ENCODE assay signal across 18 cellular contexts in the genomic region with DNA sequence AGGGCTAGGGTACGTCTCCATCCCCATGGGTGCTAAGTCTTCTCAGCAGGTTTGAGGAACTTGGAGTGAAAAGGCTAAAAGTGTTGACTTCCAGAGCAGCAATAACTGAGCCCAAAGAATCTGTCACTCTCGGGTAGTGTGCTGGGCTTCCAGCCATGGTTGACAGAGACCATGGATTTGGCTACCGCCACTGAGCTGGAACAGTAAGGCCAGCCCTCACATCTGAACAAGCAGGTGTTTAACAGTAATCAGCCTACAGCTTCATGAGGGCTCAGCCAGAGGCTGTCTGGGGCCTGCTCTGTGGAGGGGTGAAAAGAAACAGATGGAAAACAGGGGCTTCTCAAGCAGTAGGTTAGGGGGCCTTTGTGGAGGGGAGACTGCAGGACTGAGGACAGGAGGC. TPM values are rescaled to one million over a fixed set of nuclear protein-coding genes. Genes with fewer than 3 reads are reported as not detected.
"Had no signal": no experiment of that assay in that cellular context is flagged by ENCODE, and none has a peak within 500 bp of the region (broad histone marks: within the 10 kb centered on the region; RNA-seq: fewer than 3 reads in every experiment).

No MANE protein-coding gene starts in this region.

- H3K9me3 ChIP-seq: esophagus muscularis mucosa, gastroesophageal sphincter, testis, upper lobe of right lung had no signal

- H3K9me3 Mint-ChIP-seq: dendritic cell treated with granulocyte-macrophage colony-stimulating factor and Interleukin-4, amounts not matched to agents 40 ng/mL and 50 ng/mL, for 4 days; T-helper 2 cell treated with Interferon-gamma antibody and Interleukin-4, amounts not matched to agents 5 μg/mL and 100 μg/mL, for 36 hours had no signal

- H3K4me3 ChIP-seq: esophagus muscularis mucosa, gastroesophageal sphincter, neural progenitor cell, smooth muscle cell, testis, upper lobe of right lung had no signal

- H3K27me3 ChIP-seq: esophagus muscularis mucosa, gastroesophageal sphincter, testis, upper lobe of right lung had no signal

- H3K27ac Mint-ChIP-seq: activated CD4-positive, alpha-beta T cell treated with anti-CD3 and anti-CD28 coated beads for 36 hours; activated naive CD8-positive, alpha-beta T cell; dendritic cell treated with granulocyte-macrophage colony-stimulating factor and Interleukin-4, amounts not matched to agents 40 ng/mL and 50 ng/mL, for 4 days; T-helper 2 cell treated with Interferon-gamma antibody and Interleukin-4, amounts not matched to agents 5 μg/mL and 100 μg/mL, for 36 hours had no signal

- H3K36me3 ChIP-seq: neural progenitor cell, upper lobe of right lung had no signal

- H3K27ac ChIP-seq: esophagus muscularis mucosa, gastroesophageal sphincter, neural progenitor cell, testis, upper lobe of right lung had no signal

- DNase-seq: activated CD4-positive, alpha-beta T cell treated with anti-CD3 and anti-CD28 coated beads for 36 hours; activated CD4-positive, alpha-beta T cell treated with anti-CD3 and anti-CD28 coated beads, Interleukin-2, amount 50 U/mL, for 48 hours; activated T-cell treated with anti-CD3 and anti-CD28 coated beads for 4 hours; effector CD8-positive, alpha-beta T cell; stimulated activated CD4-positive, alpha-beta T cell treated with anti-CD3 and anti-CD28 coated beads, Interleukin-4, amount 100 ng/mL, for 1 hour; testis; upper lobe of right lung had no signal

- H3K4me3 Mint-ChIP-seq: activated CD4-positive, alpha-beta T cell treated with anti-CD3 and anti-CD28 coated beads for 36 hours; activated naive CD8-positive, alpha-beta T cell; dendritic cell treated with granulocyte-macrophage colony-stimulating factor and Interleukin-4, amounts not matched to agents 40 ng/mL and 50 ng/mL, for 4 days; neural progenitor cell; T-helper 2 cell treated with Interferon-gamma antibody and Interleukin-4, amounts not matched to agents 5 μg/mL and 100 μg/mL, for 36 hours; WTC11 had no signal

- ATAC-seq: activated CD4-positive, alpha-beta T cell treated with anti-CD3 and anti-CD28 coated beads for 36 hours; gastroesophageal sphincter; sciatic nerve; upper lobe of right lung had no signal

- H3K27me3 Mint-ChIP-seq: activated CD4-positive, alpha-beta T cell treated with anti-CD3 and anti-CD28 coated beads for 36 hours; activated naive CD8-positive, alpha-beta T cell; dendritic cell treated with granulocyte-macrophage colony-stimulating factor and Interleukin-4, amounts not matched to agents 40 ng/mL and 50 ng/mL, for 4 days had no signal

- H3K4me1 ChIP-seq: esophagus muscularis mucosa, gastroesophageal sphincter, testis, upper lobe of right lung had no signal

RNA-seq across cellular contexts. Expression of gene RASL11B, which starts 14.9 kb away (rescaled TPM):
- total RNA-seq: endothelial cell of umbilical vein, pulmonary artery endothelial cell had no signal
